Comparison of ENCODE assay signal across 1 cellular context in the genomic region with DNA sequence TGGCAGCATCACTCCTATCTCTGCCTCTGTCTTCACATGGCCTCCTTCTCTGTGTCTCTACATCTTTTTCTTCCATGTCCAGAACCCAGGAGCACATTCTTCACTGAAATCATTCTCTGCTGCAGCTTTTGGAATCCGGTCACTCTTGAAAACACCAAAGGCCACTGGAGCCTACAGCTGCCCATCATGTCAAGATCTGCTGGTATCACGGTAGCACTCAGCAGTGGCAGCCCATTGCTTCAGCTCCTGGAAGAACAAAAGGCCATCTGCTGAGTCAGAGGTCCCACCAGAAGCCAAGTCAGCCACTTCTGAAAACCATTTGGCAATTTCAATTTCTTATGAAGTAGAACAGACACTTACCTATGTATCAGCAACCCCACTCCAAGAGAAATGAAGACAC.
TF ChIP-seq lines count a peak whose summit lies in the region.

No MANE protein-coding gene starts in this region.

TF ChIP-seq in K562, 482 proteins besides CTCF, POLR2A, EP300 and RAD21:
- TF ChIP-seq ZNF274 (IDR thresholded peaks at IDR 0.05; ENCODE audit: borderline replicate concordance, low read depth, low read length) (no peak), ETV6 (IDR thresholded peaks at IDR 0.05; ENCODE audit: borderline replicate concordance in 1 of 2, low read depth in 2 of 2, low read length in 1 of 2) (no peak), ETV6 (CRISPR knock-in tag; IDR thresholded peaks at IDR 0.05; ENCODE audit: borderline replicate concordance) (no peak), MBD2 (IDR thresholded peaks at IDR 0.05; ENCODE audit: borderline replicate concordance, low read depth) (no peak), ZNF316 (IDR thresholded peaks at IDR 0.05) (peak; percentile 34)
- TF ChIP-seq, protein P1, sequence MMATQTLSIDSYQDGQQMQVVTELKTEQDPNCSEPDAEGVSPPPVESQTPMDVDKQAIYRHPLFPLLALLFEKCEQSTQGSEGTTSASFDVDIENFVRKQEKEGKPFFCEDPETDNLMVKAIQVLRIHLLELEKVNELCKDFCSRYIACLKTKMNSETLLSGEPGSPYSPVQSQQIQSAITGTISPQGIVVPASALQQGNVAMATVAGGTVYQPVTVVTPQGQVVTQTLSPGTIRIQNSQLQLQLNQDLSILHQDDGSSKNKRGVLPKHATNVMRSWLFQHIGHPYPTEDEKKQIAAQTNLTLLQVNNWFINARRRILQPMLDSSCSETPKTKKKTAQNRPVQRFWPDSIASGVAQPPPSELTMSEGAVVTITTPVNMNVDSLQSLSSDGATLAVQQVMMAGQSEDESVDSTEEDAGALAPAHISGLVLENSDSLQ (IDR thresholded peaks at IDR 0.05): peak; percentile 62; the same call in 1 of the 2 replicates
